ENCODE assay signal across 33 cellular contexts in the genomic region with DNA sequence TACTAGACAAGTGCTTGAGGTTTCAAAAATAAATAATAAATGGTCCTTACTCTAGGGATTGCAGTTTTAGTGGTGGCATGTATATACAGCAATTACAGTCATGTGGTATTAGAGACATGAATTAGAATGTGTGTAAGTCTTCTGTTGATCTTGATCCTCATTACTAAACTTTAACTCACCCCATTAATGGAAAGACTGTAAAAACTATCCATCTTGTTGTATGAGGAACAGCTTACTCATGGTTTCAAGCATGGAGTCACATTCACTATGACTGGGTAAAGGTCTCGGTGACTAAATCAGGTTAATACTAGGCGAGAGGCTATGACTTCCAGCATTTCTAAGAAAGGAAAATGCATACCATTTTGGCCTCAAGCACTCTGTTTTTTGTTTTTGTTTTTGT.
DNase-seq lines count a peak whose midpoint lies in the region; ATAC-seq and FAIRE-seq lines count a peak whose summit lies in the region.
"Had no signal": no experiment of that assay in that cellular context is flagged by ENCODE, and none has a peak within 500 bp of the region (broad histone marks: within the 10 kb centered on the region; RNA-seq: fewer than 3 reads in every experiment).

No MANE protein-coding gene starts in this region.

- H3K27me3 ChIP-seq in small intestine (ENCODE audit: control insufficient read depth in 2 of 2, insufficient read depth in 2 of 2, low read length in 2 of 2), result no peaks in the 10 kb centered on the region
- H3K27me3 ChIP-seq: right atrium auricular region, SJCRH30, testis had no signal

- no peaks in the 10 kb centered on the region for H3K9me3 ChIP-seq in small intestine (ENCODE audit: control insufficient read depth, low read depth)
- H3K9me3 ChIP-seq: right atrium auricular region, SJCRH30, testis had no signal

- peak; percentile 46 for FAIRE-seq in RCC 7860 (lab: Jason Lieb, UNC)
- no peak for FAIRE-seq in small intestine (lab: Jason Lieb, UNC)
- FAIRE-seq: GM12891, HepG2, urothelium cell line had no signal

- 64 to 77% (median 65%) methylated on average over 2 of the region's 2 CpGs for WGBS in small intestine, 3 donors

- ATAC-seq in activated CD4-positive, CD25-positive, alpha-beta regulatory T cell treated with anti-CD3 and anti-CD28 coated beads, Interleukin-2, amount 50 U/mL, for 24 hours, result peak; percentile 71 to 75
- peak; percentile 94 for ATAC-seq in esophagus mucosa
- no peak for ATAC-seq in HG03342 (IDR thresholded peaks at IDR 0.05; ENCODE audit: unreplicated experiment)
- ATAC-seq: HepG2; left colon; Panc1; stimulated activated memory B cell treated with anti-CD40 and anti-IgM and Interleukin-4, amounts not matched to agents 10 μg/mL and 1 μg/mL and 100 μg/mL, for 72 hours; WTC11 had no signal

- no peak overlapping the region for H3K27ac ChIP-seq in small intestine (ENCODE audit: low read depth in 1 of 2, low read length in 1 of 2)
- H3K27ac ChIP-seq: 22Rv1, parathyroid adenoma, right atrium auricular region, SJCRH30, testis had no signal

- no peaks in the 10 kb centered on the region for H3K4me1 ChIP-seq in small intestine (ENCODE audit: control insufficient read depth in 2 of 2, insufficient read depth in 1 of 2, low read depth in 1 of 2, low read length in 1 of 2)
- H3K4me1 ChIP-seq: parathyroid adenoma, right atrium auricular region, SJCRH30, testis had no signal

- no peak overlapping the region for H3K4me3 ChIP-seq in small intestine (ENCODE audit: low read depth in 1 of 2, low read length in 2 of 2)
- H3K4me3 ChIP-seq: right atrium auricular region, SJCRH30, testis had no signal

- DNase-seq in activated CD4-positive, CD25-positive, alpha-beta regulatory T cell treated with anti-CD3 and anti-CD28 coated beads, Interleukin-2, amount 50 U/mL, for 72 hours, result no peak
- DNase-seq in RCC 7860 (ENCODE audit: low spot score) (peak; percentile 34), small intestine (peak; percentile 52), NCI-H345 (lab: John Stamatoyannopoulos, UW) (no peak), NOMO-1 (lab: John Stamatoyannopoulos, UW; ENCODE audit: unreplicated experiment in 2 of 2) (no peak)
- DNase-seq: activated CD4-positive, alpha-beta T cell treated with anti-CD3 and anti-CD28 coated beads, Interleukin-2, amount 50 U/mL, for 48 hours; activated CD8-positive, alpha-beta memory T cell treated with anti-CD3 and anti-CD28 coated beads, Interleukin-2, amount 50 U/mL, for 48 hours; CD4-positive, CD25-positive, alpha-beta regulatory T cell; cerebellar nuclear complex; EL; foreskin melanocyte; HFFc6; left colon; NCI-H1092; NCI-H187 treated with DMSO at 0.1 percent for 48 hours; NCI-H526 treated with DMSO at 0.1 percent for 48 hours; SJCRH30; stimulated activated CD4-positive, alpha-beta T cell treated with anti-CD3 and anti-CD28 coated beads, Interleukin-12 subunit alpha, Interleukin-12 subunit beta, amount 100 ng/mL, for 4 hours; stimulated activated CD4-positive, alpha-beta T cell treated with anti-CD3 and anti-CD28 coated beads, Interleukin-4, amount 100 ng/mL, for 1 hour; T1000; testis had no signal

- H3K36me3 ChIP-seq in small intestine (ENCODE audit: control insufficient read depth in 2 of 2, insufficient read depth in 2 of 2, low read length in 2 of 2), result no peaks in the 10 kb centered on the region
- H3K36me3 ChIP-seq: right atrium auricular region, SJCRH30 had no signal

Comparison
In these comparisons a context has a peak if more than half of its experiments do, and no peak if none do; other contexts are left out.
1. DNase-seq: peak in RCC 7860 (single experiment) and small intestine (single experiment); none in activated CD4-positive, CD25-positive, alpha-beta regulatory T cell treated with anti-CD3 and anti-CD28 coated beads, Interleukin-2, amount 50 U/mL, for 72 hours (single experiment), NCI-H345 (single experiment) and NOMO-1 (0 of 2).